Comparison of ENCODE assay signal across 13 cellular contexts in genomic region chr3:150083653-150084037, GRCh38.
DNase-seq lines count a peak whose midpoint lies in the region; FAIRE-seq and TF ChIP-seq lines count a peak whose summit lies in the region.
"Had no signal": no experiment of that assay in that cellular context is flagged by ENCODE, and none has a peak within 500 bp of the region (broad histone marks: within the 10 kb centered on the region; RNA-seq: fewer than 3 reads in every experiment).

No MANE protein-coding gene starts in this region.

- TF ChIP-seq CTCF in right atrium auricular region (IDR thresholded peaks at IDR 0.05) = no peak
- TF ChIP-seq CTCF in cardiac fibroblast (IDR thresholded peaks at IDR 0.05; ENCODE audit: low read depth, low read length) = no peak

- intact Hi-C loops in cardiac septum (cut with DNase I) = no loop called here

- no peaks in the 10 kb centered on the region for H3K27me3 ChIP-seq in right atrium auricular region
- H3K27me3 ChIP-seq: body of pancreas had no signal

- CTCF ChIA-PET in activated CD4-positive, alpha-beta T cell treated with anti-CD3 and anti-CD28 coated beads, Interleukin-2, amount 10 ng/mL, durations not matched to agents 7 days and 5 days (lab: Charles Lee) = no interaction called here

- FAIRE-seq in RCC 7860 (lab: Jason Lieb, UNC) = no peak

- no peak overlapping the region for H3K27ac Mint-ChIP-seq in activated CD4-positive, alpha-beta T cell treated with anti-CD3 and anti-CD28 coated beads, Interleukin-2, amount 10 ng/mL, durations not matched to agents 7 days and 5 days
- H3K27ac Mint-ChIP-seq: naive B cell had no signal

- no peaks in the 10 kb centered on the region for H3K4me1 Mint-ChIP-seq in activated CD4-positive, alpha-beta T cell treated with anti-CD3 and anti-CD28 coated beads, Interleukin-2, amount 10 ng/mL, durations not matched to agents 7 days and 5 days
- H3K4me1 Mint-ChIP-seq: naive B cell had no signal

- no peaks in the 10 kb centered on the region for H3K9me3 Mint-ChIP-seq in activated CD4-positive, alpha-beta T cell treated with anti-CD3 and anti-CD28 coated beads, Interleukin-2, amount 10 ng/mL, durations not matched to agents 7 days and 5 days

- peaks cover 0 to 23% of the 10 kb centered on the region in 2 donors for H3K4me1 ChIP-seq in right atrium auricular region
- H3K4me1 ChIP-seq: body of pancreas had no signal

- H3K4me3 ChIP-seq in right atrium auricular region = peak overlapping the region; percentile 6 to 11
- peak overlapping the region; percentile 3 to 22 for H3K4me3 ChIP-seq in cardiac fibroblast (replicated peaks in 1 of 2; ENCODE audit: low read depth in 2 of 2, low read length in 2 of 2)
- H3K4me3 ChIP-seq: body of pancreas had no signal

- no peaks in the 10 kb centered on the region for H3K36me3 ChIP-seq in right atrium auricular region

- H3K27me3 Mint-ChIP-seq in activated CD4-positive, alpha-beta T cell treated with anti-CD3 and anti-CD28 coated beads, Interleukin-2, amount 10 ng/mL, durations not matched to agents 7 days and 5 days = peaks cover 3% of the 10 kb centered on the region

- POLR2A ChIA-PET in activated CD4-positive, alpha-beta T cell treated with anti-CD3 and anti-CD28 coated beads, Interleukin-2, amount 10 ng/mL, durations not matched to agents 7 days and 5 days (lab: Charles Lee) = no interaction called here

- no peak overlapping the region for H3K4me3 Mint-ChIP-seq in activated CD4-positive, alpha-beta T cell treated with anti-CD3 and anti-CD28 coated beads, Interleukin-2, amount 10 ng/mL, durations not matched to agents 7 days and 5 days
- H3K4me3 Mint-ChIP-seq: naive B cell had no signal

- no peaks in the 10 kb centered on the region for H3K9me3 ChIP-seq in right atrium auricular region
- H3K9me3 ChIP-seq: body of pancreas had no signal

- no peak for DNase-seq in right atrium auricular region (ENCODE audit: low spot score)
- no peak for DNase-seq in cardiac septum (ENCODE audit: low spot score)
- DNase-seq in cardiac fibroblast (ENCODE audit: low read depth in 2 of 2) = peak in 1 of 2 donors; percentile 61
- peak; percentile 61 for DNase-seq in myocyte (ENCODE audit: low read depth)
- DNase-seq in activated CD4-positive, alpha-beta T cell treated with anti-CD3 and anti-CD28 coated beads, Interleukin-2, amount 10 ng/mL, durations not matched to agents 7 days and 5 days = no peak
- no peak for DNase-seq in stimulated activated CD4-positive, alpha-beta T cell treated with anti-CD3 and anti-CD28 coated beads, Interleukin-12 subunit alpha, Interleukin-12 subunit beta, amount 100 ng/mL, for 4 hours
- no peak for DNase-seq in RCC 7860 (ENCODE audit: low spot score)
- no peak for DNase-seq in HK-2 (ENCODE audit: unreplicated experiment)
- DNase-seq: body of pancreas; naive B cell; NCI-H524 treated with DMSO at 0.1 percent for 48 hours; stimulated activated CD4-positive, alpha-beta T cell treated with anti-CD3 and anti-CD28 coated beads, Interleukin-4, amount 100 ng/mL, for 24 hours had no signal

- no peak overlapping the region for H3K27ac ChIP-seq in right atrium auricular region
- H3K27ac ChIP-seq: body of pancreas, C4-2B had no signal

- H3K36me3 Mint-ChIP-seq in activated CD4-positive, alpha-beta T cell treated with anti-CD3 and anti-CD28 coated beads, Interleukin-2, amount 10 ng/mL, durations not matched to agents 7 days and 5 days (ENCODE audit: low read depth) = no peaks in the 10 kb centered on the region
- H3K36me3 Mint-ChIP-seq: naive B cell had no signal
